In the genomic region with DNA sequence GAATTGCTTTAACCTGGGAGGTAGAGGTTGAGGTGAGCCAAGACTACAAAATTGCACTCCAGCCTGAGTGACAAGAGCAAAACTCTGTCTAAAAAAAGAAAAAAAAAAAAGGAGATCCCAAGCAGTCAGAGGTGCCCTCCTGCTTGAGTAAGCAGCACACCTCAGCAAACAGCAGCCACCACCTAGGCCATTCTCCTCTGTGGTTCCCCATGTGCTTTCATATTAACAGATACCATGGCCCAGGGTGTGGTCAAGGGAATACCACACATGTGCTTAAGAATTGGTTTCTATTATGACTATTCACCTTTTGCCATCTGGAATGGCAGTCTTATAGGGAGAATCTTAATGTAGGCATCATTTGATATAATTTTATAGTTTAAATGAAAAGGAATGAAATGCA, we compare ENCODE assay signal across 12 cellular contexts. TPM values are rescaled to one million over a fixed set of nuclear protein-coding genes. Genes with fewer than 3 reads are reported as not detected.
A peak's percentile ranks its signal among the peaks of the same experiment; 100 is the strongest.
DNase-seq lines count a peak whose midpoint lies in the region; TF ChIP-seq lines count a peak whose summit lies in the region.
"Had no signal": no experiment of that assay in that cellular context is flagged by ENCODE, and none has a peak within 500 bp of the region (broad histone marks: within the 10 kb centered on the region; RNA-seq: fewer than 3 reads in every experiment).

No MANE protein-coding gene starts in this region.

- no peak for TF ChIP-seq POLR2A in breast epithelium (IDR thresholded peaks at IDR 0.05)

- peaks cover 7% of the 10 kb centered on the region for H3K36me3 ChIP-seq in mammary epithelial cell (ENCODE audit: insufficient read depth, low read length)
- no peaks in the 10 kb centered on the region for H3K36me3 ChIP-seq in breast epithelium
- no peaks in the 10 kb centered on the region for H3K36me3 ChIP-seq in KMS-11 (ENCODE audit: insufficient read depth)

- TF ChIP-seq CTCF in mammary epithelial cell (conservative IDR thresholded peaks at IDR 0.05 in 1 of 2, IDR thresholded peaks at IDR 0.05 in 1 of 2; ENCODE audit: extremely low read depth in 1 of 2, insufficient read depth in 1 of 2, low read depth in 1 of 2, low read length in 2 of 2) (no peak), breast epithelium (IDR thresholded peaks at IDR 0.05) (no peak), KMS-11 (conservative IDR thresholded peaks at IDR 0.05; ENCODE audit: low read depth, low read length) (no peak)

- H3K9me3 ChIP-seq in mammary epithelial cell (replicated peaks; ENCODE audit: insufficient read depth, low read length), result no peaks in the 10 kb centered on the region
- no peaks in the 10 kb centered on the region for H3K9me3 ChIP-seq in breast epithelium
- H3K9me3 ChIP-seq: BLaER1 treated with 17β-estradiol and CSF1 and Interleukin-3, amounts not matched to agents 10 nM and 100 nM; Caco-2 had no signal

- H3K27ac ChIP-seq in mammary epithelial cell (ENCODE audit: insufficient read depth, low read depth, low read length) (no peak overlapping the region), breast epithelium (no peak overlapping the region), KMS-11 (peak overlapping the region; percentile 39; the same call in 1 of the 2 replicates)
- H3K27ac ChIP-seq: BLaER1 treated with 17β-estradiol and CSF1 and Interleukin-3, amounts not matched to agents 10 nM and 100 nM; GM23248 had no signal

- H3K27me3 ChIP-seq in mammary epithelial cell (ENCODE audit: insufficient read depth, low read length) (no peaks in the 10 kb centered on the region), breast epithelium (no peaks in the 10 kb centered on the region), KMS-11 (ENCODE audit: insufficient read depth, low read depth) (no peaks in the 10 kb centered on the region)
- H3K27me3 ChIP-seq: BLaER1 treated with 17β-estradiol and CSF1 and Interleukin-3, amounts not matched to agents 10 nM and 100 nM had no signal

- H3K4me2 ChIP-seq in mammary epithelial cell (ENCODE audit: insufficient read depth, low read depth, low read length), result no peak overlapping the region
- H3K4me2 ChIP-seq in KMS-11, result peak overlapping the region; percentile 60
- H3K4me2 ChIP-seq: BLaER1 treated with 17β-estradiol and CSF1 and Interleukin-3, amounts not matched to agents 10 nM and 100 nM had no signal

- peaks cover 2% of the 10 kb centered on the region for H3K79me2 ChIP-seq in mammary epithelial cell (ENCODE audit: insufficient read depth, low read length)
- no peaks in the 10 kb centered on the region for H3K79me2 ChIP-seq in KMS-11 (ENCODE audit: insufficient read depth, low read depth)

- no TSS peak for BruUV-seq in mammary epithelial cell (replicated peaks; lab: Mats Ljungman, UMichigan)

- in situ Hi-C loops in mammary epithelial cell (cut with MboI; ENCODE audit: low sequenced_read_pairs in 2 of 2), result no loop called here

- no peaks in the 10 kb centered on the region for H3K4me1 ChIP-seq in mammary epithelial cell (ENCODE audit: insufficient read depth, low read length)
- no peaks in the 10 kb centered on the region for H3K4me1 ChIP-seq in breast epithelium
- H3K4me1 ChIP-seq in KMS-11 (ENCODE audit: low read depth, poor library complexity, severe bottlenecking), result peaks cover 22% of the 10 kb centered on the region
- H3K4me1 ChIP-seq: Caco-2 had no signal

- H4K20me1 ChIP-seq in mammary epithelial cell (ENCODE audit: insufficient read depth, low read length) (no peaks in the 10 kb centered on the region), KMS-11 (ENCODE audit: insufficient read depth) (no peaks in the 10 kb centered on the region)

- CTCF ChIA-PET in mammary epithelial cell (lab: Charles Lee; ENCODE audit: low non-redundant PET), result no interaction called here

- no peak overlapping the region for H3K9ac ChIP-seq in mammary epithelial cell (ENCODE audit: insufficient read depth, low read length)
- H3K9ac ChIP-seq in KMS-11, result no peak overlapping the region
- H3K9ac ChIP-seq: BLaER1 treated with 17β-estradiol and CSF1 and Interleukin-3, amounts not matched to agents 10 nM and 100 nM; GM23248 had no signal

- H3K4me3 ChIP-seq in mammary epithelial cell (replicated peaks in 1 of 3; ENCODE audit: insufficient read depth in 1 of 3, low read depth in 2 of 3, low read length in 3 of 3) (no peak overlapping the region), breast epithelium (no peak overlapping the region), KMS-11 (IDR thresholded peaks at IDR 0.05; ENCODE audit: insufficient read depth, low read depth, low read length) (no peak overlapping the region)
- H3K4me3 ChIP-seq: BLaER1 treated with 17β-estradiol and CSF1 and Interleukin-3, amounts not matched to agents 10 nM and 100 nM; GM23248 had no signal

- DNase-seq in mammary epithelial cell (peak; percentile 38), breast epithelium (ENCODE audit: low spot score in 2 of 2) (no peak), kidney tubule cell (ENCODE audit: low spot score) (peak; percentile 62), C1 segment of cervical spinal cord (lab: John Stamatoyannopoulos, UW) (no peak), NCI-H2227 treated with DMSO at 0.1 percent for 48 hours (lab: John Stamatoyannopoulos, UW) (no peak)
- DNase-seq in activated CD8-positive, alpha-beta memory T cell treated with anti-CD3 and anti-CD28 coated beads, Interleukin-2, amount 50 U/mL, for 48 hours, result no peak
- DNase-seq: Caco-2; CD4-positive, alpha-beta T cell; GM23248; HCEC 1CT had no signal

- intact Hi-C loops in mammary epithelial cell (cut with micrococcal nuclease), result no loop called here
- intact Hi-C loops in breast epithelium (cut with DNase I; ENCODE audit: low total_unique reads), result no loop called here

- dilution Hi-C loops in mammary epithelial cell (cut with HindIII; ENCODE audit: low sequenced_read_pairs), result no loop called here

- H2AFZ ChIP-seq in mammary epithelial cell (ENCODE audit: low read depth, low read length) (no peak overlapping the region), KMS-11 (ENCODE audit: low read depth) (no peak overlapping the region)
- H2AFZ ChIP-seq: GM23248 had no signal

RNA-seq across cellular contexts. Expression of gene CSPG5, which starts 24.7 kb away (rescaled TPM):
- total RNA-seq in mammary epithelial cell (under 1 TPM; 0.50 to 0.99 TPM), breast epithelium (under 1 TPM; 0.44 to 0.98 (median 0.96) TPM)
- 0.19 TPM for polyA plus RNA-seq in mammary epithelial cell
- polyA minus RNA-seq in mammary epithelial cell, result not detected
- polyA plus RNA-seq: GM23248 had no signal

Comparison
In these comparisons a context has a peak if more than half of its experiments do, and no peak if none do; other contexts are left out.
1. DNase-seq: peak in mammary epithelial cell (single experiment) and kidney tubule cell (single experiment); none in breast epithelium (0 of 2), C1 segment of cervical spinal cord (0 of 14), NCI-H2227 treated with DMSO at 0.1 percent for 48 hours (single experiment) and activated CD8-positive, alpha-beta memory T cell treated with anti-CD3 and anti-CD28 coated beads, Interleukin-2, amount 50 U/mL, for 48 hours (single experiment).